ENCODE assay signal across 8 cellular contexts in the genomic region with DNA sequence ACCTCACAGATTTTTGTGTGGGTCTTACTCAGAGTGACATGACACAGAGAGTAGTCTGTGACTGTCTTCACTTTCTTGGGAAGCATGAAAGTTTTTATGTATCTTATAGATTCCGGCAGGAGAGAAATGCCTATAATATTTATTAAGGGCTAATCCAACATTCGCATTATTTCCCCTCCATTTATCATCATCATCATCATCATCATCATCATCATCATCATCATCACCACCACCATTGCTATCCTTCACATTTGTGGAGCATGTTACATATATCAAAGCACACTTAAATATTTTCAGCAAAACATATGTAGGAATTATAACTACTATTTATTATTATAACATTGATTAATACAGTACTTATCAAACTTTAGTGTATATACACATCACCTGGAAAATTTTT.
"Had no signal": no experiment of that assay in that cellular context is flagged by ENCODE, and none has a peak within 500 bp of the region (broad histone marks: within the 10 kb centered on the region; RNA-seq: fewer than 3 reads in every experiment).

No MANE protein-coding gene starts in this region.

- H3K4me3 Mint-ChIP-seq: GM23338 had no signal

- H3K36me3 ChIP-seq: HAP-1 had no signal

- ATAC-seq: GM23338, HCT116, K562 had no signal

- H2AFZ ChIP-seq: GM23338 had no signal

- H3K4me3 ChIP-seq: GM23338, HAP-1, K562 had no signal

- DNase-seq: H7, IMR-90, KG1 had no signal

- H3K27ac Mint-ChIP-seq: GM23338 had no signal

- H3K9me3 ChIP-seq: HAP-1 had no signal

- H3K4me1 Mint-ChIP-seq: GM23338 had no signal

- FAIRE-seq: K562 had no signal

- H3K9me3 Mint-ChIP-seq: GM23338 had no signal

- H3K4me2 ChIP-seq: GM23338 had no signal

- H3K4me1 ChIP-seq: HAP-1 had no signal

- H3K27ac ChIP-seq: HL-60 had no signal
